14 cellular contexts compared by ENCODE assay signal in genomic region chr7:84040365-84040764, GRCh38.
A peak's percentile ranks its signal among the peaks of the same experiment; 100 is the strongest.
DNase-seq lines count a peak whose midpoint lies in the region; ATAC-seq and TF ChIP-seq lines count a peak whose summit lies in the region.
"Had no signal": no experiment of that assay in that cellular context is flagged by ENCODE, and none has a peak within 500 bp of the region (broad histone marks: within the 10 kb centered on the region; RNA-seq: fewer than 3 reads in every experiment).

No MANE protein-coding gene starts in this region.

- H3F3A ChIP-seq in neural progenitor cell (ENCODE audit: low read depth), result peaks cover 32% of the 10 kb centered on the region

- H4K20me1 ChIP-seq in neural progenitor cell (ENCODE audit: low read depth) (no peaks in the 10 kb centered on the region), OCI-LY7 (ENCODE audit: insufficient read depth, low read length) (no peaks in the 10 kb centered on the region)
- H4K20me1 ChIP-seq: BLaER1 had no signal

- peaks cover 12% of the 10 kb centered on the region for H3K36me3 Mint-ChIP-seq in neural progenitor cell
- no peaks in the 10 kb centered on the region for H3K36me3 Mint-ChIP-seq in activated T-cell treated with anti-CD3 and anti-CD28 coated beads, Interleukin-2, amount 50 U/mL, for 4 hours (ENCODE audit: insufficient read depth)
- H3K36me3 Mint-ChIP-seq: IgD-negative memory B cell had no signal

- H3K9me2 ChIP-seq in OCI-LY7 (ENCODE audit: insufficient read depth, low read length), result no peaks in the 10 kb centered on the region

- H3K27ac ChIP-seq in caudate nucleus (ENCODE audit: low read depth, low read length), result peak overlapping the region; percentile 62
- H3K27ac ChIP-seq in neural progenitor cell, result peak overlapping the region; percentile 88
- no peak overlapping the region for H3K27ac ChIP-seq in OCI-LY7 (ENCODE audit: low read depth, low read length, poor library complexity, severe bottlenecking)
- H3K27ac ChIP-seq: BLaER1, right atrium auricular region had no signal

- peak; percentile 11 for DNase-seq in ELF-1 (ENCODE audit: low read depth, low spot score)
- peak; percentile 56 for DNase-seq in NCI-H2107 treated with DMSO at 0.1 percent for 48 hours (lab: John Stamatoyannopoulos, UW; ENCODE audit: unreplicated experiment)
- peak in 30 of 61 donors; percentile 2 to 52 (median 16) for DNase-seq in caudate nucleus (lab: John Stamatoyannopoulos, UW)
- peak; percentile 91 for DNase-seq in neural progenitor cell (ENCODE audit: low spot score)
- no peak for DNase-seq in OCI-LY7 (ENCODE audit: low spot score)
- DNase-seq in activated T-cell treated with anti-CD3 and anti-CD28 coated beads, Interleukin-2, amount 50 U/mL, for 4 hours, result no peak
- DNase-seq: activated naive CD4-positive, alpha-beta T cell treated with anti-CD3 and anti-CD28 coated beads, Interleukin-2, amount 50 U/mL, for 16 hours; NCI-H2171 treated with DMSO at 0.1 percent for 48 hours; stimulated activated naive CD8-positive, alpha-beta T cell treated with anti-CD3 and anti-CD28 coated beads, Interleukin-15, amount 100 ng/mL, for 72 hours had no signal

- H3K9me3 Mint-ChIP-seq in neural progenitor cell, result no peaks in the 10 kb centered on the region
- no peaks in the 10 kb centered on the region for H3K9me3 Mint-ChIP-seq in activated T-cell treated with anti-CD3 and anti-CD28 coated beads, Interleukin-2, amount 50 U/mL, for 4 hours
- H3K9me3 Mint-ChIP-seq: stimulated activated naive CD8-positive, alpha-beta T cell treated with anti-CD3 and anti-CD28 coated beads, Interleukin-15, amount 100 ng/mL, for 72 hours had no signal

- H3K4me2 ChIP-seq in neural progenitor cell (peak overlapping the region; percentile 65), OCI-LY7 (ENCODE audit: low read length) (no peak overlapping the region)
- H3K4me2 ChIP-seq: BLaER1 had no signal

- H3K79me2 ChIP-seq in neural progenitor cell (ENCODE audit: low read depth) (no peaks in the 10 kb centered on the region), OCI-LY7 (ENCODE audit: insufficient read depth, low read depth, low read length) (no peaks in the 10 kb centered on the region)

- H3K4me1 ChIP-seq in neural progenitor cell (peaks cover 39% of the 10 kb centered on the region), OCI-LY7 (ENCODE audit: insufficient read depth, low read length, poor library complexity, severe bottlenecking) (no peaks in the 10 kb centered on the region)
- H3K4me1 ChIP-seq: BLaER1, right atrium auricular region had no signal

- no peaks in the 10 kb centered on the region for H3K27me3 Mint-ChIP-seq in neural progenitor cell (ENCODE audit: insufficient read depth, low read depth)
- no peaks in the 10 kb centered on the region for H3K27me3 Mint-ChIP-seq in activated T-cell treated with anti-CD3 and anti-CD28 coated beads, Interleukin-2, amount 50 U/mL, for 4 hours (ENCODE audit: low read depth)
- H3K27me3 Mint-ChIP-seq: IgD-negative memory B cell; stimulated activated naive CD8-positive, alpha-beta T cell treated with anti-CD3 and anti-CD28 coated beads, Interleukin-15, amount 100 ng/mL, for 72 hours had no signal

- BruUV-seq in OCI-LY7 (replicated peaks; lab: Mats Ljungman, UMichigan), result no TSS peak

- peaks cover 48% of the 10 kb centered on the region for H3K4me1 Mint-ChIP-seq in neural progenitor cell
- no peaks in the 10 kb centered on the region for H3K4me1 Mint-ChIP-seq in activated T-cell treated with anti-CD3 and anti-CD28 coated beads, Interleukin-2, amount 50 U/mL, for 4 hours (ENCODE audit: low read depth)
- H3K4me1 Mint-ChIP-seq: IgD-negative memory B cell had no signal

- no peaks in the 10 kb centered on the region for H3K9me3 ChIP-seq in neural progenitor cell (ENCODE audit: low read depth)
- no peaks in the 10 kb centered on the region for H3K9me3 ChIP-seq in OCI-LY7 (ENCODE audit: low read length)
- H3K9me3 ChIP-seq: BLaER1, right atrium auricular region had no signal

- TF ChIP-seq CTCF in neural progenitor cell (IDR thresholded peaks at IDR 0.05) (no peak), OCI-LY7 (conservative IDR thresholded peaks at IDR 0.05; ENCODE audit: low read length) (no peak)

- H3K4me3 ChIP-seq in neural progenitor cell (no peak overlapping the region), OCI-LY7 (ENCODE audit: low read depth, low read length, poor library complexity, severe bottlenecking) (no peak overlapping the region)
- H3K4me3 ChIP-seq: BLaER1, right atrium auricular region had no signal

- POLR2A ChIA-PET in OCI-LY7 (lab: Charles Lee), result no interaction called here

- intact Hi-C loops in OCI-LY7 (cut with micrococcal nuclease; ENCODE audit: unreplicated experiment), result no loop called here

- CTCF ChIA-PET in OCI-LY7 (lab: Charles Lee; ENCODE audit: unreplicated experiment), result no interaction called here

- no peaks in the 10 kb centered on the region for H3K36me3 ChIP-seq in neural progenitor cell
- H3K36me3 ChIP-seq in OCI-LY7 (ENCODE audit: insufficient read depth, low read length), result no peaks in the 10 kb centered on the region
- H3K36me3 ChIP-seq: BLaER1, right atrium auricular region had no signal

- H3K9ac ChIP-seq in neural progenitor cell, result no peak overlapping the region
- H3K9ac ChIP-seq: BLaER1 had no signal

- H3K27me3 ChIP-seq in neural progenitor cell, result no peaks in the 10 kb centered on the region
- H3K27me3 ChIP-seq: BLaER1, right atrium auricular region had no signal

- ATAC-seq in HG02763 (IDR thresholded peaks at IDR 0.05; ENCODE audit: unreplicated experiment) (no peak), GM18498 (IDR thresholded peaks at IDR 0.05; ENCODE audit: unreplicated experiment) (no peak)
- ATAC-seq in activated T-cell treated with anti-CD3 and anti-CD28 coated beads, Interleukin-2, amount 50 U/mL, for 4 hours, result no peak
- ATAC-seq: stimulated activated naive CD8-positive, alpha-beta T cell treated with anti-CD3 and anti-CD28 coated beads, Interleukin-15, amount 100 ng/mL, for 72 hours had no signal

- peak overlapping the region; percentile 1 for H3K4me3 Mint-ChIP-seq in neural progenitor cell
- H3K4me3 Mint-ChIP-seq in activated T-cell treated with anti-CD3 and anti-CD28 coated beads, Interleukin-2, amount 50 U/mL, for 4 hours, result no peak overlapping the region
- H3K4me3 Mint-ChIP-seq: IgD-negative memory B cell; stimulated activated naive CD8-positive, alpha-beta T cell treated with anti-CD3 and anti-CD28 coated beads, Interleukin-15, amount 100 ng/mL, for 72 hours had no signal

- no peak overlapping the region for H2AFZ ChIP-seq in neural progenitor cell (replicated peaks)
- H2AFZ ChIP-seq in OCI-LY7 (ENCODE audit: low read length), result no peak overlapping the region

- peak overlapping the region; percentile 42 for H3K27ac Mint-ChIP-seq in neural progenitor cell
- H3K27ac Mint-ChIP-seq: IgD-negative memory B cell; stimulated activated naive CD8-positive, alpha-beta T cell treated with anti-CD3 and anti-CD28 coated beads, Interleukin-15, amount 100 ng/mL, for 72 hours had no signal

Comparison
In these comparisons a context has a peak if more than half of its experiments do, and no peak if none do; other contexts are left out.
1. DNase-seq: peak in ELF-1 (single experiment), NCI-H2107 treated with DMSO at 0.1 percent for 48 hours (single experiment) and neural progenitor cell (single experiment); none in OCI-LY7 (single experiment) and activated T-cell treated with anti-CD3 and anti-CD28 coated beads, Interleukin-2, amount 50 U/mL, for 4 hours (single experiment).